ENCODE assay signal across 10 cellular contexts in the genomic region with DNA sequence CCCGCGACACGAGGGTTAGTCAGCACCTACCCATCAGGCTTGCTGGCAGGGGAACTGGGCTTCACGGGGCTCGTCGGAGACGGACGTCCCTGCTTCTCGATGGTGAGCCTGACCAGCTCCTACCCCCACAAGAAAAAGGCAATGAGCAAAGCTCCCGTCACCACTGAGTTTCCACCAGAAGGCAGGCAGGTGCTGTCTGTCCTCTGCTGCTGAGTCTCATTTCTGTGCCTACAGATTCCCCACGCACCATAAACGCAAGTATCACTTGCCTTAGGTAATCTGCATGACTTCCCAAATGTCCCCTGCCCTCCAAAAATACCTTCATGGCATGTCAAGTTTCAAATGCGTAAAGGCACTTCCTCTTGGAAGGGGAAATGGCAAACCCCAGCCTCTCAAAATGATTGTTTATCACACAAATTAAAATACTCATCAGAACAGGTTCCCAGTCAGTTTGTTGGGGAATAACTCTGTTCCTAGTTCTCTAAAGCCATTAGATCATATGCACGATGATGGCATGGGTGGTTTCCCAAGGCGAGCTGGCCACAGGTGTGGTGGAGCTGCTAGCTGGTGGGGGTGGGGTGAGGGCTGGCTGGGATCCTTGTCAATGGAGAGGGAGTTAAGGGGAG.
A peak's percentile ranks its signal among the peaks of the same experiment; 100 is the strongest.
DNase-seq lines count a peak whose midpoint lies in the region; ATAC-seq, FAIRE-seq and TF ChIP-seq lines count a peak whose summit lies in the region.
"Had no signal": no experiment of that assay in that cellular context is flagged by ENCODE, and none has a peak within 500 bp of the region (broad histone marks: within the 10 kb centered on the region; RNA-seq: fewer than 3 reads in every experiment).

No MANE protein-coding gene starts in this region.

- H3K18ac ChIP-seq in H1 (ENCODE audit: extremely low read depth, low read length): no peak overlapping the region

- TF ChIP-seq CTCF in left ventricle myocardium inferior (IDR thresholded peaks at IDR 0.05; ENCODE audit: borderline replicate concordance) (no peak), H1 (IDR thresholded peaks at IDR 0.05; ENCODE audit: control extremely low read depth in 1 of 3, insufficient read depth in 1 of 3, low read depth in 1 of 3, low read length in 3 of 3) (no peak), upper lobe of left lung (IDR thresholded peaks at IDR 0.05) (no peak), osteoblast (IDR thresholded peaks at IDR 0.05; ENCODE audit: extremely low read depth, low read depth, low read length) (no peak)

- no peaks in the 10 kb centered on the region for H3K79me1 ChIP-seq in H1 (ENCODE audit: low read depth, low read length)

- no peak overlapping the region for H3K4ac ChIP-seq in H1 (replicated peaks; ENCODE audit: insufficient read length, low read depth, low read length)

- H4K91ac ChIP-seq in H1 (replicated peaks; ENCODE audit: insufficient read length, low read length): no peak overlapping the region

- H3K56ac ChIP-seq in H1 (replicated peaks; ENCODE audit: insufficient read length, low read depth, low read length): no peak overlapping the region

- no peak for FAIRE-seq in H1 (lab: Jason Lieb, UNC)
- FAIRE-seq: H54 had no signal

- POLR2A ChIA-PET in H1 (lab: Charles Lee; ENCODE audit: partially characterized antibody): interaction anchor here (1.0 to 2.1 kb wide), 3 partner anchors 8 to 22 kb away, joined by 3 to 7 read pairs (median 3); no protein-coding TSS in a partner anchor

- TF ChIP-seq EP300 in H1 (IDR thresholded peaks at IDR 0.05; ENCODE audit: borderline replicate concordance in 1 of 2, low read depth in 2 of 2, low read length in 2 of 2) (no peak), upper lobe of left lung (IDR thresholded peaks at IDR 0.05) (peak; percentile 31 to 73 (median 68))

- no peak overlapping the region for H2AK5ac ChIP-seq in H1 (ENCODE audit: low read depth, low read length)

- H3K9me3 ChIP-seq in left ventricle myocardium inferior (replicated peaks) (no peaks in the 10 kb centered on the region), right cardiac atrium (ENCODE audit: control insufficient read depth, low read length) (no peaks in the 10 kb centered on the region), H1 (ENCODE audit: insufficient read depth in 2 of 2, low read depth in 1 of 2, low read length in 1 of 2) (no peaks in the 10 kb centered on the region), upper lobe of left lung (no peaks in the 10 kb centered on the region), osteoblast (ENCODE audit: low read depth, low read length) (no peaks in the 10 kb centered on the region)

- H2AFZ ChIP-seq in H1 (ENCODE audit: low read length): no peak overlapping the region
- H2AFZ ChIP-seq in osteoblast (ENCODE audit: low read length): no peak overlapping the region

- no peak overlapping the region; the same call in 1 of the 2 replicates for H2BK15ac ChIP-seq in H1 (ENCODE audit: low read length)

- H3K27ac ChIP-seq in left ventricle myocardium inferior (replicated peaks) (peak overlapping the region; percentile 38), right cardiac atrium (ENCODE audit: low read length) (no peak overlapping the region), H1 (ENCODE audit: low read depth, low read length) (no peak overlapping the region), upper lobe of left lung (peak overlapping the region; percentile 42 to 86 (median 73)), osteoblast (ENCODE audit: low read depth, low read length) (no peak overlapping the region)

- 79% methylated on average over 15 of the region's 15 CpGs for WGBS in right cardiac atrium
- 87% methylated on average over 15 of the region's 15 CpGs; no CpG with 5 or more reads in 1 of the 2 experiments for WGBS in H1 (ENCODE audit: extremely low coverage in 1 of 2, insufficient coverage in 1 of 2, insufficient read length in 1 of 2, insufficient replicate concordance in 2 of 2, low coverage in 1 of 2, low lambda C conversion rate in 2 of 2, missing lambda C conversion rate in 1 of 2), 2 experiments
- 78 to 86% methylated on average over 9 to 15 of the region's 15 CpGs for WGBS in upper lobe of left lung, 2 donors

- H3K23ac ChIP-seq in H1 (ENCODE audit: insufficient read length): no peak overlapping the region

- no peak overlapping the region for H4K8ac ChIP-seq in H1 (ENCODE audit: extremely low read depth, insufficient read depth, low read length)

- H3K4me2 ChIP-seq in H1 (ENCODE audit: insufficient read depth in 1 of 2, low read depth in 2 of 2, low read length in 2 of 2): no peak overlapping the region
- no peak overlapping the region for H3K4me2 ChIP-seq in osteoblast (ENCODE audit: insufficient read depth, low read length)

- intact Hi-C loops in left ventricle myocardium inferior (cut with micrococcal nuclease) (no loop called here), right cardiac atrium (cut with DNase I) (no loop called here)

- H4K20me1 ChIP-seq in H1 (replicated peaks in 1 of 2; ENCODE audit: control insufficient read depth in 1 of 2, insufficient read depth in 2 of 2, low read length in 2 of 2): peaks cover 2 to 6% of the 10 kb centered on the region in 2 experiments
- no peaks in the 10 kb centered on the region for H4K20me1 ChIP-seq in osteoblast (ENCODE audit: insufficient read depth, low read length)

- H2BK20ac ChIP-seq in H1 (ENCODE audit: low read length): no peak overlapping the region

- H3K36me3 ChIP-seq in left ventricle myocardium inferior: peaks cover 55% of the 10 kb centered on the region
- H3K36me3 ChIP-seq in H1 (ENCODE audit: control insufficient read depth in 2 of 4, insufficient read depth in 4 of 4, low read length in 3 of 4): peaks cover 0 to 6% (median 4%) of the 10 kb centered on the region in 4 experiments; a peak in 5 of 8 replicates
- peaks cover 3 to 60% (median 13%) of the 10 kb centered on the region in 4 donors for H3K36me3 ChIP-seq in upper lobe of left lung
- H3K36me3 ChIP-seq in osteoblast (ENCODE audit: insufficient read depth, low read length): peaks cover 4% of the 10 kb centered on the region

- H2BK5ac ChIP-seq in H1 (ENCODE audit: low read depth, low read length): no peak overlapping the region

- H3K4me1 ChIP-seq in left ventricle myocardium inferior (peaks cover 80% of the 10 kb centered on the region), right cardiac atrium (ENCODE audit: control insufficient read depth, insufficient read depth, low read length) (peaks cover 2% of the 10 kb centered on the region), H1 (replicated peaks in 1 of 4; ENCODE audit: control insufficient read depth in 3 of 4, insufficient read depth in 4 of 4, low read length in 3 of 4) (peaks cover 0 to 11% (median 3%) of the 10 kb centered on the region in 4 experiments; a peak in 4 of 7 replicates), upper lobe of left lung (peaks cover 21 to 34% (median 22%) of the 10 kb centered on the region in 4 donors), osteoblast (ENCODE audit: insufficient read depth, low read length) (peaks cover 20% of the 10 kb centered on the region)

- ATAC-seq in right cardiac atrium (no peak), HG03097 (IDR thresholded peaks at IDR 0.05; ENCODE audit: low FRiP score, unreplicated experiment) (peak; percentile 42), upper lobe of left lung (ENCODE audit: low FRiP score in 2 of 2) (no peak), HG03469 (IDR thresholded peaks at IDR 0.05; ENCODE audit: unreplicated experiment) (no peak)

- no peaks in the 10 kb centered on the region for H3K79me2 ChIP-seq in H1 (ENCODE audit: control insufficient read depth in 1 of 2, insufficient read depth in 2 of 2, low read length in 2 of 2)
- no peaks in the 10 kb centered on the region for H3K79me2 ChIP-seq in osteoblast (ENCODE audit: insufficient read depth, low read length)

- H2BK12ac ChIP-seq in H1 (ENCODE audit: low read depth, low read length): 0 out of 2 replicates have a peak overlapping the region, but pooled peaks have one; percentile 18

- H2BK120ac ChIP-seq in H1 (replicated peaks; ENCODE audit: low read depth, low read length): no peak overlapping the region

- no peak overlapping the region for H3K4me3 ChIP-seq in left ventricle myocardium inferior
- no peak overlapping the region for H3K4me3 ChIP-seq in right cardiac atrium (ENCODE audit: low read length)
- no peak overlapping the region for H3K4me3 ChIP-seq in H1 (ENCODE audit: extremely low read depth in 1 of 4, insufficient read depth in 2 of 4, low read depth in 3 of 4, low read length in 4 of 4)
- no peak overlapping the region for H3K4me3 ChIP-seq in upper lobe of left lung
- no peak overlapping the region for H3K4me3 ChIP-seq in osteoblast (ENCODE audit: insufficient read depth, low read length)

- H3K23me2 ChIP-seq in H1 (ENCODE audit: low read depth, low read length): no peaks in the 10 kb centered on the region

- no peak overlapping the region for H4K5ac ChIP-seq in H1 (ENCODE audit: insufficient read length, low read depth, low read length)

- H3K14ac ChIP-seq in H1 (ENCODE audit: insufficient read length): no peak overlapping the region

- DNase-seq in left ventricle myocardium inferior (no peak), right cardiac atrium (no peak), H1 (ENCODE audit: low read depth in 1 of 2, low spot score in 2 of 2) (no peak), upper lobe of left lung (no peak), activated gamma-delta T cell (lab: John Stamatoyannopoulos, UW) (no peak), osteoblast (ENCODE audit: insufficient read length, low spot score, missing footprints) (no peak)
- DNase-seq: T1000 had no signal

- TF ChIP-seq RAD21 in H1 (IDR thresholded peaks at IDR 0.05 in 1 of 2, conservative IDR thresholded peaks at IDR 0.05 in 1 of 2; ENCODE audit: low read depth in 2 of 2, low read length in 2 of 2): no peak

- no peak overlapping the region for H3K9ac ChIP-seq in H1 (replicated peaks in 1 of 4; ENCODE audit: extremely low read depth in 1 of 4, low read depth in 3 of 4, low read length in 3 of 4)

- CTCF ChIA-PET in H1 (lab: Charles Lee; ENCODE audit: partially characterized antibody): interaction anchor here (0.9 to 6.4 kb wide), 5 partner anchors 10 to 58 kb away, joined by 3 to 33 read pairs (median 3); no protein-coding TSS in a partner anchor

- TF ChIP-seq POLR2A in H1 (IDR thresholded peaks at IDR 0.05; ENCODE audit: control extremely low read depth in 1 of 2, low read depth in 2 of 2, low read length in 2 of 2) (no peak), upper lobe of left lung (IDR thresholded peaks at IDR 0.05) (no peak)

- H3K27me3 ChIP-seq in left ventricle myocardium inferior (ENCODE audit: low read depth) (no peaks in the 10 kb centered on the region), right cardiac atrium (ENCODE audit: control insufficient read depth, insufficient read depth) (no peaks in the 10 kb centered on the region), H1 (replicated peaks in 1 of 4; ENCODE audit: control insufficient read depth in 3 of 4, extremely low read depth in 1 of 4, insufficient read depth in 3 of 4, low read length in 3 of 4) (no peaks in the 10 kb centered on the region), upper lobe of left lung (no peaks in the 10 kb centered on the region), osteoblast (ENCODE audit: insufficient read depth, low read length) (no peaks in the 10 kb centered on the region)

TF ChIP-seq in H1, 55 proteins besides CTCF, POLR2A, EP300 and RAD21 (continues in another document):
- no peak for TF ChIP-seq ATF3 (IDR thresholded peaks at IDR 0.05; ENCODE audit: insufficient read depth, low read depth, low read length)

Comparison
In these comparisons a context has a peak if more than half of its experiments do, and no peak if none do; other contexts are left out.
1. H3K27ac ChIP-seq: peak in left ventricle myocardium inferior (single experiment) and upper lobe of left lung (4 of 4); none in right cardiac atrium (single experiment), H1 (single experiment) and osteoblast (single experiment).